8 cellular contexts compared by ENCODE assay signal in the genomic region with DNA sequence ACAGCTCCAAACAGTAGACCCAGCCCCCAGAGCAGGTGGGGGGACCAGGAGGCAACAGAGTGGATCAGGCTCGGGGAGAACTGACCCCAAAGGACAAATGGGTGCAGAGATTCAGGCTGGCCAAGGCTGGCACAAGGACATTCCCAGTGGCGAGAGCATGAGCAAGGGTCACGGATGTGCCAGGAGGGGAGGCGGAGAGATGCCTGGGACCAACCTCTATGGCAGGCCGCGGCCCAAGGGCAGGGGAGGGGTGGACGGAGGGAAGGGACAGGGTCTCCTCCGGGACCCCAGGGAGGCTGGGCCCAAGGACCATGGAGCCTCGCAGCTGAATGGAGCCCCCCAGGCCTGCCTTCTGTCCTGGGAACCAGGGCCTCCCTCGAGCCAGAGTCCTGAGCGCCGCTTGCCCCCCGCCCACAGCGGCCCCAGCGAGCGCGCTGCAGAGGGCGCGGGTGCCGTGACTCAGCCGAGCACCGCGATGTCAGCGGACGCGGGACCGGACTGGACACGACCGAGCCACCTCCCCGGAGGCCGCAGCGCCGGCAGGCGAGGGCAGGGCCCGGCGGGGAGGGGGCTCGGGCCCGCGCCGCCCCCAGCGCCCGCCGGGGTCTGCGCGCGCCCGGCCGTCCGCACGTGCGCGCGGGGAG. TPM values are rescaled to one million over a fixed set of nuclear protein-coding genes. Genes with fewer than 3 reads are reported as not detected.
DNase-seq lines count a peak whose midpoint lies in the region; ATAC-seq and TF ChIP-seq lines count a peak whose summit lies in the region.

No MANE protein-coding gene starts in this region.

- intact Hi-C loops in CD14-positive monocyte (cut with micrococcal nuclease): no loop called here

- H3K9me3 Mint-ChIP-seq in CD14-positive monocyte: no peaks in the 10 kb centered on the region
- no peaks in the 10 kb centered on the region for H3K9me3 Mint-ChIP-seq in naive B cell

- H3K27ac ChIP-seq in coronary artery: peak overlapping the region in 1 of 2 donors; percentile 82

- peak overlapping the region; percentile 69 to 85 for H3K4me3 Mint-ChIP-seq in CD14-positive monocyte
- peak overlapping the region; percentile 75 to 91 (median 79) for H3K4me3 Mint-ChIP-seq in naive B cell

- TF ChIP-seq CTCF in CD14-positive monocyte (IDR thresholded peaks at IDR 0.05) (no peak), coronary artery (IDR thresholded peaks at IDR 0.05) (no peak)

- H3K4me1 Mint-ChIP-seq in CD14-positive monocyte (peaks cover 37% of the 10 kb centered on the region), naive B cell (peaks cover 26 to 40% (median 39%) of the 10 kb centered on the region in 3 donors)

- peak overlapping the region; percentile 85 for H3K4me3 ChIP-seq in coronary artery

- H3K36me3 Mint-ChIP-seq in CD14-positive monocyte (peaks cover 0 to 4% of the 10 kb centered on the region in 2 donors), naive B cell (no peaks in the 10 kb centered on the region)

- H3K27me3 Mint-ChIP-seq in CD14-positive monocyte (ENCODE audit: low read depth in 3 of 3) (peaks cover 4 to 7% (median 6%) of the 10 kb centered on the region in 3 donors), naive B cell (no peaks in the 10 kb centered on the region)

- ATAC-seq in naive B cell (ENCODE audit: low read depth in 2 of 2) (no peak), HG03196 (IDR thresholded peaks at IDR 0.05; ENCODE audit: unreplicated experiment) (no peak), HG03097 (IDR thresholded peaks at IDR 0.05; ENCODE audit: low FRiP score, unreplicated experiment) (no peak)

- no peak for DNase-seq in CD14-positive monocyte (ENCODE audit: low spot score)
- peak; percentile 20 for DNase-seq in LoVo (ENCODE audit: low spot score)
- no peak for DNase-seq in coronary artery (ENCODE audit: low spot score)
- DNase-seq in naive B cell: no peak
- no peak for DNase-seq in germinal center (ENCODE audit: low spot score)
- no peak for DNase-seq in HCEC 1CT

- H3K27ac Mint-ChIP-seq in CD14-positive monocyte (peak overlapping the region in 1 of 7 donors; percentile 77), naive B cell (peak overlapping the region in 2 of 6 donors; percentile 76 to 91)

RNA-seq across cellular contexts. Expression of gene ABCA2, which starts 0.5 kb away (rescaled TPM):
- polyA plus RNA-seq in CD14-positive monocyte (under 1 TPM; 0.18 to 0.40 TPM), naive B cell (ENCODE audit: low read depth in 6 of 6) (1 to 10 TPM in 3 of 6 donors, under 1 TPM in 2, not detected in 1; 0.63 to 3.9 (median 1.3) TPM)

RNA-seq across cellular contexts. Expression of gene FUT7, which starts 4.4 kb away (rescaled TPM):
- polyA plus RNA-seq in CD14-positive monocyte: 10 to 100 TPM; 10.5 to 13.4 TPM
- 1 to 10 TPM in 5 of 6 donors, under 1 TPM in 1; 0.93 to 7.4 (median 2.9) TPM for polyA plus RNA-seq in naive B cell (ENCODE audit: low read depth in 6 of 6)

RNA-seq across cellular contexts. Expression of gene NPDC1, which starts 18.5 kb away (rescaled TPM):
- under 1 TPM in 1 of 2 donors, not detected in 1; 0.51 TPM for polyA plus RNA-seq in CD14-positive monocyte
- polyA plus RNA-seq in naive B cell (ENCODE audit: low read depth in 6 of 6): under 1 TPM in 1 of 6 donors, not detected in 5; 0.68 TPM

RNA-seq across cellular contexts. Expression of gene ENTPD2, which starts 26.4 kb away (rescaled TPM):
- polyA plus RNA-seq in CD14-positive monocyte (not detected), naive B cell (ENCODE audit: low read depth in 6 of 6) (not detected)

RNA-seq across cellular contexts. Expression of gene CLIC3, which starts 31.1 kb away (rescaled TPM):
- under 1 TPM in 1 of 2 donors, not detected in 1; 0.51 TPM for polyA plus RNA-seq in CD14-positive monocyte
- polyA plus RNA-seq in naive B cell (ENCODE audit: low read depth in 6 of 6): 1 to 10 TPM in 3 of 6 donors, under 1 TPM in 2, not detected in 1; 0.82 to 2.7 (median 1.1) TPM
